ENCODE assay signal across 13 cellular contexts in genomic region chr12:113863455-113863845, GRCh38.
DNase-seq lines count a peak whose midpoint lies in the region; ATAC-seq, FAIRE-seq and TF ChIP-seq lines count a peak whose summit lies in the region.
"Had no signal": no experiment of that assay in that cellular context is flagged by ENCODE, and none has a peak within 500 bp of the region (broad histone marks: within the 10 kb centered on the region; RNA-seq: fewer than 3 reads in every experiment).

No MANE protein-coding gene starts in this region.

- DNase-seq in Karpas-422 = no peak
- no peak for DNase-seq in H1 (ENCODE audit: low read depth in 1 of 2, low spot score in 2 of 2)
- DNase-seq in neural crest cell (ENCODE audit: low read depth, low spot score) = no peak
- DNase-seq in germinal center (ENCODE audit: low spot score) = no peak
- no peak for DNase-seq in activated naive CD4-positive, alpha-beta T cell treated with anti-CD3 and anti-CD28 coated beads, Interleukin-2, amount 10 ng/mL, durations not matched to agents 7 days and 5 days
- no peak for DNase-seq in WERI-Rb-1
- DNase-seq: activated B cell treated with CpG ODN at 0.5 μM for 24 hours; colonic mucosa; stimulated activated CD4-positive, alpha-beta T cell treated with anti-CD3 and anti-CD28 coated beads, Interleukin-1b, Interleukin-23, amount 100 ng/mL, for 48 hours; uterus had no signal

- no peak for ATAC-seq in GM18861 (IDR thresholded peaks at IDR 0.05; ENCODE audit: unreplicated experiment)

- peak overlapping the region in 6 of 11 experiments; percentile 40 to 71 (median 57); a peak in 12 of 22 replicates for H3K9ac ChIP-seq in BLaER1 treated with 17β-estradiol and CSF1 and Interleukin-3, amounts not matched to agents 10 nM and 100 nM
- H3K9ac ChIP-seq in Karpas-422 (ENCODE audit: low read length) = no peak overlapping the region
- H3K9ac ChIP-seq in H1 (replicated peaks in 1 of 4; ENCODE audit: extremely low read depth in 1 of 4, low read depth in 3 of 4, low read length in 3 of 4) = no peak overlapping the region

- POLR2A ChIA-PET in H1 (lab: Charles Lee; ENCODE audit: partially characterized antibody) = interaction anchor here (1.0 to 1.7 kb wide), 5 partner anchors 16 to 78 kb away, joined by 3 to 4 read pairs (median 3); no protein-coding TSS in a partner anchor

- H3K18ac ChIP-seq in H1 (ENCODE audit: extremely low read depth, low read length) = peak overlapping the region; percentile 80

- H4K91ac ChIP-seq in H1 (replicated peaks; ENCODE audit: insufficient read length, low read length) = peak overlapping the region; percentile 57

- peaks cover 4% of the 10 kb centered on the region for H3K36me3 Mint-ChIP-seq in neural crest cell (ENCODE audit: low read depth)
- H3K36me3 Mint-ChIP-seq in activated naive CD4-positive, alpha-beta T cell treated with anti-CD3 and anti-CD28 coated beads, Interleukin-2, amount 10 ng/mL, durations not matched to agents 7 days and 5 days = no peaks in the 10 kb centered on the region

- peak overlapping the region; percentile 75 for H2AK5ac ChIP-seq in H1 (ENCODE audit: low read depth, low read length)

- TF ChIP-seq RAD21 in H1 (IDR thresholded peaks at IDR 0.05 in 1 of 2, conservative IDR thresholded peaks at IDR 0.05 in 1 of 2; ENCODE audit: low read depth in 2 of 2, low read length in 2 of 2) = no peak

- no peak overlapping the region for H3K14ac ChIP-seq in H1 (ENCODE audit: insufficient read length)

- peak overlapping the region; percentile 80 to 93 (median 86) for H3K4me2 ChIP-seq in BLaER1 treated with 17β-estradiol and CSF1 and Interleukin-3, amounts not matched to agents 10 nM and 100 nM
- H3K4me2 ChIP-seq in Karpas-422 (ENCODE audit: low read depth, low read length, poor library complexity, severe bottlenecking) = peak overlapping the region; percentile 71
- H3K4me2 ChIP-seq in H1 (ENCODE audit: insufficient read depth in 1 of 2, low read depth in 2 of 2, low read length in 2 of 2) = peak overlapping the region; percentile 35 to 65; a peak in 3 of 4 replicates

- peaks cover 0 to 87% (median 13%) of the 10 kb centered on the region in 11 experiments; a peak in 13 of 22 replicates for H4K20me1 ChIP-seq in BLaER1 treated with 17β-estradiol and CSF1 and Interleukin-3, amounts not matched to agents 10 nM and 100 nM
- peaks cover 67% of the 10 kb centered on the region for H4K20me1 ChIP-seq in Karpas-422 (ENCODE audit: insufficient read depth, low read depth, low read length)
- H4K20me1 ChIP-seq in H1 (replicated peaks in 1 of 2; ENCODE audit: control insufficient read depth in 1 of 2, insufficient read depth in 2 of 2, low read length in 2 of 2) = no peaks in the 10 kb centered on the region

- H3K79me2 ChIP-seq in Karpas-422 (ENCODE audit: low read length) = no peaks in the 10 kb centered on the region
- no peaks in the 10 kb centered on the region for H3K79me2 ChIP-seq in H1 (ENCODE audit: control insufficient read depth in 1 of 2, insufficient read depth in 2 of 2, low read length in 2 of 2)

- H3K23ac ChIP-seq in H1 (ENCODE audit: insufficient read length) = no peak overlapping the region

- H3K79me1 ChIP-seq in H1 (ENCODE audit: low read depth, low read length) = no peaks in the 10 kb centered on the region

- 0 out of 20 replicates have a peak overlapping the region, but pooled peaks of 4 of the 10 experiments have one; percentile 2 to 26 (median 19) for H3K4me3 ChIP-seq in BLaER1 treated with 17β-estradiol and CSF1 and Interleukin-3, amounts not matched to agents 10 nM and 100 nM
- H3K4me3 ChIP-seq in Karpas-422 (ENCODE audit: low read length) (peak overlapping the region; percentile 14; the same call in 1 of the 2 replicates), H1 (ENCODE audit: extremely low read depth in 1 of 4, insufficient read depth in 2 of 4, low read depth in 3 of 4, low read length in 4 of 4) (no peak overlapping the region), WERI-Rb-1 (ENCODE audit: low read depth, low read length) (no peak overlapping the region)
- H3K4me3 ChIP-seq: colonic mucosa, uterus had no signal

- H3K9me3 ChIP-seq in BLaER1 treated with 17β-estradiol and CSF1 and Interleukin-3, amounts not matched to agents 10 nM and 100 nM (replicated peaks in 1 of 11) = peaks cover 0 to 3% (median 0%) of the 10 kb centered on the region in 11 experiments; a peak in 1 of 22 replicates
- H3K9me3 ChIP-seq in Karpas-422 (ENCODE audit: low read length) (no peaks in the 10 kb centered on the region), H1 (ENCODE audit: insufficient read depth in 2 of 2, low read depth in 1 of 2, low read length in 1 of 2) (no peaks in the 10 kb centered on the region), WERI-Rb-1 (ENCODE audit: severe bottlenecking) (no peaks in the 10 kb centered on the region)
- H3K9me3 ChIP-seq: colonic mucosa, uterus had no signal

- no peaks in the 10 kb centered on the region for H3K23me2 ChIP-seq in H1 (ENCODE audit: low read depth, low read length)

- peaks cover 54 to 66% (median 62%) of the 10 kb centered on the region in 10 experiments for H3K4me1 ChIP-seq in BLaER1 treated with 17β-estradiol and CSF1 and Interleukin-3, amounts not matched to agents 10 nM and 100 nM
- H3K4me1 ChIP-seq in Karpas-422 (ENCODE audit: low read length) = peaks cover 27% of the 10 kb centered on the region
- peaks cover 23 to 47% (median 34%) of the 10 kb centered on the region in 4 experiments for H3K4me1 ChIP-seq in H1 (replicated peaks in 1 of 4; ENCODE audit: control insufficient read depth in 3 of 4, insufficient read depth in 4 of 4, low read length in 3 of 4)
- H3K4me1 ChIP-seq: colonic mucosa, uterus had no signal

- CTCF ChIA-PET in H1 (lab: Charles Lee; ENCODE audit: partially characterized antibody) = interaction anchor here (0.5 to 4.0 kb wide), 11 partner anchors 8 to 552 kb away, joined by 3 to 21 read pairs (median 3); no protein-coding TSS in a partner anchor
- CTCF ChIA-PET in activated naive CD4-positive, alpha-beta T cell treated with anti-CD3 and anti-CD28 coated beads, Interleukin-2, amount 10 ng/mL, durations not matched to agents 7 days and 5 days (lab: Charles Lee) = no interaction called here

- H3K27me3 Mint-ChIP-seq in neural crest cell (ENCODE audit: low read depth) = no peaks in the 10 kb centered on the region
- H3K27me3 Mint-ChIP-seq in activated naive CD4-positive, alpha-beta T cell treated with anti-CD3 and anti-CD28 coated beads, Interleukin-2, amount 10 ng/mL, durations not matched to agents 7 days and 5 days = no peaks in the 10 kb centered on the region
- H3K27me3 Mint-ChIP-seq: activated B cell treated with CpG ODN at 0.5 μM for 24 hours had no signal

- H3K4me1 Mint-ChIP-seq in neural crest cell = peaks cover 27% of the 10 kb centered on the region
- H3K4me1 Mint-ChIP-seq in activated naive CD4-positive, alpha-beta T cell treated with anti-CD3 and anti-CD28 coated beads, Interleukin-2, amount 10 ng/mL, durations not matched to agents 7 days and 5 days = peaks cover 12% of the 10 kb centered on the region

- no peaks in the 10 kb centered on the region for H3K27me3 ChIP-seq in BLaER1 treated with 17β-estradiol and CSF1 and Interleukin-3, amounts not matched to agents 10 nM and 100 nM
- H3K27me3 ChIP-seq in Karpas-422 (ENCODE audit: low read length) = no peaks in the 10 kb centered on the region
- no peaks in the 10 kb centered on the region for H3K27me3 ChIP-seq in H1 (replicated peaks in 1 of 4; ENCODE audit: control insufficient read depth in 3 of 4, extremely low read depth in 1 of 4, insufficient read depth in 3 of 4, low read length in 3 of 4)
- H3K27me3 ChIP-seq in WERI-Rb-1 (ENCODE audit: insufficient read depth, low read depth, severe bottlenecking) = no peaks in the 10 kb centered on the region
- H3K27me3 ChIP-seq: colonic mucosa, uterus had no signal

- H3K27ac Mint-ChIP-seq in neural crest cell (ENCODE audit: unreplicated experiment) = peak overlapping the region; percentile 27
- no peak overlapping the region for H3K27ac Mint-ChIP-seq in activated naive CD4-positive, alpha-beta T cell treated with anti-CD3 and anti-CD28 coated beads, Interleukin-2, amount 10 ng/mL, durations not matched to agents 7 days and 5 days
- H3K27ac Mint-ChIP-seq: activated B cell treated with CpG ODN at 0.5 μM for 24 hours, mesothelial cell of epicardium had no signal

- TF ChIP-seq EP300 in H1 (IDR thresholded peaks at IDR 0.05; ENCODE audit: borderline replicate concordance in 1 of 2, low read depth in 2 of 2, low read length in 2 of 2) = no peak

- no peak for FAIRE-seq in H1 (lab: Jason Lieb, UNC)

- H3K56ac ChIP-seq in H1 (replicated peaks; ENCODE audit: insufficient read length, low read depth, low read length) = no peak overlapping the region

- 80% methylated on average over 2 of the region's 2 CpGs; no CpG with 5 or more reads in 1 of the 2 experiments for WGBS in H1 (ENCODE audit: extremely low coverage in 1 of 2, insufficient coverage in 1 of 2, insufficient read length in 1 of 2, insufficient replicate concordance in 2 of 2, low coverage in 1 of 2, low lambda C conversion rate in 2 of 2, missing lambda C conversion rate in 1 of 2), 2 experiments

- H2BK12ac ChIP-seq in H1 (ENCODE audit: low read depth, low read length) = peak overlapping the region; percentile 88

- H3K4ac ChIP-seq in H1 (replicated peaks; ENCODE audit: insufficient read length, low read depth, low read length) = no peak overlapping the region

- H3K9me3 Mint-ChIP-seq in neural crest cell = no peaks in the 10 kb centered on the region
- no peaks in the 10 kb centered on the region for H3K9me3 Mint-ChIP-seq in activated naive CD4-positive, alpha-beta T cell treated with anti-CD3 and anti-CD28 coated beads, Interleukin-2, amount 10 ng/mL, durations not matched to agents 7 days and 5 days
- H3K9me3 Mint-ChIP-seq: activated B cell treated with CpG ODN at 0.5 μM for 24 hours had no signal

- no peak overlapping the region for H3K4me3 Mint-ChIP-seq in neural crest cell
- no peak overlapping the region for H3K4me3 Mint-ChIP-seq in activated naive CD4-positive, alpha-beta T cell treated with anti-CD3 and anti-CD28 coated beads, Interleukin-2, amount 10 ng/mL, durations not matched to agents 7 days and 5 days
- H3K4me3 Mint-ChIP-seq: mesothelial cell of epicardium had no signal

- H4K8ac ChIP-seq in H1 (ENCODE audit: extremely low read depth, insufficient read depth, low read length) = peak overlapping the region; percentile 11; the same call in 1 of the 2 replicates

- H2BK120ac ChIP-seq in H1 (replicated peaks; ENCODE audit: low read depth, low read length) = peak overlapping the region; percentile 31

- peak overlapping the region in 9 of 11 experiments; percentile 26 to 76 (median 62); a peak in 16 of 22 replicates for H3K27ac ChIP-seq in BLaER1 treated with 17β-estradiol and CSF1 and Interleukin-3, amounts not matched to agents 10 nM and 100 nM
- no peak overlapping the region for H3K27ac ChIP-seq in Karpas-422 (ENCODE audit: low read length)
- H3K27ac ChIP-seq in H1 (ENCODE audit: low read depth, low read length) = peak overlapping the region; percentile 62
- H3K27ac ChIP-seq in WERI-Rb-1 = no peak overlapping the region
- H3K27ac ChIP-seq: colonic mucosa, uterus had no signal

- TF ChIP-seq CTCF in H1 (IDR thresholded peaks at IDR 0.05; ENCODE audit: control extremely low read depth in 1 of 3, insufficient read depth in 1 of 3, low read depth in 1 of 3, low read length in 3 of 3) (no peak), neural crest cell (conservative IDR thresholded peaks at IDR 0.05) (no peak), WERI-Rb-1 (IDR thresholded peaks at IDR 0.05; ENCODE audit: low read depth, low read length) (no peak)

- peak overlapping the region; percentile 70 for H4K5ac ChIP-seq in H1 (ENCODE audit: insufficient read length, low read depth, low read length)

- H2BK15ac ChIP-seq in H1 (ENCODE audit: low read length) = no peak overlapping the region

- H2AFZ ChIP-seq in Karpas-422 (ENCODE audit: low read length) (no peak overlapping the region), H1 (ENCODE audit: low read length) (no peak overlapping the region)

- H3K9me2 ChIP-seq in Karpas-422 (replicated peaks; ENCODE audit: insufficient read depth, low read length) = no peaks in the 10 kb centered on the region

- no peak for TF ChIP-seq POLR2A in H1 (IDR thresholded peaks at IDR 0.05; ENCODE audit: control extremely low read depth in 1 of 2, low read depth in 2 of 2, low read length in 2 of 2)

- peaks cover 0 to 33% (median 20%) of the 10 kb centered on the region in 11 experiments; a peak in 15 of 22 replicates for H3K36me3 ChIP-seq in BLaER1 treated with 17β-estradiol and CSF1 and Interleukin-3, amounts not matched to agents 10 nM and 100 nM
- H3K36me3 ChIP-seq in Karpas-422 (ENCODE audit: insufficient read depth, low read length) = no peaks in the 10 kb centered on the region
- no peaks in the 10 kb centered on the region for H3K36me3 ChIP-seq in H1 (ENCODE audit: control insufficient read depth in 2 of 4, insufficient read depth in 4 of 4, low read length in 3 of 4)
- no peaks in the 10 kb centered on the region for H3K36me3 ChIP-seq in WERI-Rb-1
- H3K36me3 ChIP-seq: colonic mucosa, uterus had no signal

- H2BK20ac ChIP-seq in H1 (ENCODE audit: low read length) = peak overlapping the region; percentile 87

- peak overlapping the region; percentile 92 for H2BK5ac ChIP-seq in H1 (ENCODE audit: low read depth, low read length)

Comparison
In these comparisons a context has a peak if more than half of its experiments do, and no peak if none do; other contexts are left out.
1. H3K27ac ChIP-seq: peak in BLaER1 treated with 17β-estradiol and CSF1 and Interleukin-3, amounts not matched to agents 10 nM and 100 nM (9 of 11) and H1 (single experiment); none in Karpas-422 (single experiment) and WERI-Rb-1 (single experiment).
2. H3K9ac ChIP-seq: peak in BLaER1 treated with 17β-estradiol and CSF1 and Interleukin-3, amounts not matched to agents 10 nM and 100 nM (6 of 11); none in Karpas-422 (single experiment) and H1 (0 of 4).
3. Peak in every context shown above with its lines, with median percentiles within 50 percentile points of each other: H3K4me2 ChIP-seq.